In genomic region chr4:66355328-66355727, GRCh38 we compare ENCODE assay signal across 9 cellular contexts.
"Had no signal": no experiment of that assay in that cellular context is flagged by ENCODE, and none has a peak within 500 bp of the region (broad histone marks: within the 10 kb centered on the region; RNA-seq: fewer than 3 reads in every experiment).

No MANE protein-coding gene starts in this region.

- H3K9ac ChIP-seq: GM23248 had no signal

- H3K9me3 Mint-ChIP-seq: GM23338, H9 had no signal

- H3K27ac Mint-ChIP-seq: GM23338, H9, HFFc6 had no signal

- H3K9me3 ChIP-seq: HAP-1 had no signal

- H3K36me3 ChIP-seq: HAP-1 had no signal

- ATAC-seq: GM23338, HCT116 had no signal

- H2AFZ ChIP-seq: GM23248, GM23338 had no signal

- H3K4me3 ChIP-seq: GM23248, GM23338, HAP-1 had no signal

- DNase-seq: GM23248, GOT3, H7, H9, HCEC 1CT, HFFc6 had no signal

- H3K4me3 Mint-ChIP-seq: GM23338, H9, HFFc6 had no signal

- H3K27ac ChIP-seq: GM23248 had no signal

- H3K4me2 ChIP-seq: GM23338 had no signal
